ENCODE assay signal across 29 cellular contexts in the genomic region with DNA sequence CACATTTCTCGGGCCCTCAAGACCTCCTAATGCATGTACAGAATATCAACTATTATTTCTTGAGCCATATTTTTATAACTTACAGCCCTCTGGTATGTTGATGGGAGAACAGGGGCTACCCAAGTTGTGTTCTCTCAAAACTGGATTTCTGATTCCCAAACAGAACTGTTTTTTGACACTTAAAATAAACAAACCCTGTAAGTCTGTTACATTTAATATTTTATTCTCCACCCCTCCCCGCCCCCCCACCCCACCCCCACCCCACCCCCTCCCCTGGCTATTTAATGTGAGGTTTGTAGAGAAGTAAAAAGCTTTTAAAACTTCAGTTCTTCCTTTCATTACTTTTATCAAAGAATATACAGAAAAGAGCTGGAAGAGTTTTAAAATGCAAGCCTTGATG.
"Had no signal": no experiment of that assay in that cellular context is flagged by ENCODE, and none has a peak within 500 bp of the region (broad histone marks: within the 10 kb centered on the region; RNA-seq: fewer than 3 reads in every experiment).

No MANE protein-coding gene starts in this region.

- H3K4me2 ChIP-seq: KMS-11 had no signal

- DNase-seq: Karpas-422, MG63, MM.1S, MV-4-11, NCI-H1048, NCI-H1092, NCI-H1092 treated with DMSO at 0.1 percent for 48 hours, NCI-H1105, NCI-H1417 treated with DMSO at 0.1 percent for 48 hours, NCI-H146, NCI-H1694, NCI-H1694 treated with DMSO at 0.1 percent for 48 hours, NCI-H187, NCI-H187 treated with DMSO at 0.1 percent for 48 hours, NCI-H1930, NCI-H2029, NCI-H2029 treated with DMSO at 0.1 percent for 48 hours, NCI-H2081, NCI-H2081 treated with DMSO at 0.1 percent for 48 hours, NCI-H2107, NCI-H2171, NCI-H2171 treated with DMSO at 0.1 percent for 48 hours, NCI-H226, NCI-H345, NCI-H446, NCI-H446 treated with DMSO at 0.1 percent for 48 hours, NCI-H510A, NCI-H510A treated with DMSO at 0.1 percent for 48 hours had no signal

- H3K9ac ChIP-seq: KMS-11 had no signal

- H3K36me3 ChIP-seq: MG63 had no signal

- H3K9me3 ChIP-seq: MG63 had no signal

- H3K4me3 ChIP-seq: MG63 had no signal

- H3K27me3 ChIP-seq: MG63 had no signal

- H3K27ac ChIP-seq: KMS-11 had no signal
